ENCODE assay signal across 8 cellular contexts in the genomic region with DNA sequence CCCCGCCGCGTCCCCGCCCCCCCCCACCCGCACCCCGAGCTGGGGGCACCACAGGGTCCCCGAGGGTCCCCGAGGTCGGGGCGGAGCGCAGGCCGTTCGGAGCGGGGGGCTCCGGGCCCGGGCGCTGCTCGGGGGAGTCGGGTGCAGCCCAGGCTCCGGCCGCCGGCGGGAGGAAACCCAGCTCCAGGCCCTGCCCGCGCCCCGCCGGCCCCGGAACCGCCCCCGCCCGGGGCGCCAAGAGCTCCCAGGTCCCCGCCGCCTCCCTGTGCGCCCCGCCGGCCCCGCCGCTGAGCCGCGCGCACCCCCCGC. TPM values are rescaled to one million over a fixed set of nuclear protein-coding genes. Genes with fewer than 3 reads are reported as not detected.
A peak's percentile ranks its signal among the peaks of the same experiment; 100 is the strongest.
DNase-seq lines count a peak whose midpoint lies in the region; ATAC-seq and TF ChIP-seq lines count a peak whose summit lies in the region.

No MANE protein-coding gene starts in this region.

- no peak for TF ChIP-seq POLR2A in right lobe of liver (IDR thresholded peaks at IDR 0.05)
- no peak for TF ChIP-seq POLR2A in vagina (IDR thresholded peaks at IDR 0.05)

- DNase-seq in heart right ventricle (no peak), Right ventricle myocardium inferior (ENCODE audit: missing footprints) (no peak), SK-N-MC (ENCODE audit: low read depth, low spot score) (no peak), right lobe of liver (no peak), vagina (ENCODE audit: extremely low spot score in 2 of 2) (no peak), NCI-H510A treated with DMSO at 0.1 percent for 48 hours (lab: John Stamatoyannopoulos, UW) (no peak), dedifferentiated amniotic fluid mesenchymal stem cell (ENCODE audit: extremely low spot score) (no peak), NCI-H1417 treated with DMSO at 0.1 percent for 48 hours (lab: John Stamatoyannopoulos, UW) (no peak)

- WGBS in heart right ventricle, 2 donors = 0 to 1% methylated on average over 8 to 40 of the region's 43 CpGs
- 0% methylated on average over 4 of the region's 43 CpGs for WGBS in right lobe of liver (ENCODE audit: insufficient coverage, low coverage, low lambda C conversion rate, missing lambda C conversion rate)

- peaks cover 3 to 41% (median 12%) of the 10 kb centered on the region in 9 donors for H3K4me1 ChIP-seq in heart right ventricle
- H3K4me1 ChIP-seq in right lobe of liver = peaks cover 0 to 6% (median 2%) of the 10 kb centered on the region in 4 donors
- peaks cover 9% of the 10 kb centered on the region for H3K4me1 ChIP-seq in vagina

- intact Hi-C loops in heart right ventricle (cut with DNase I) (loop anchor here in 9 of 10 donors (2.0 to 5.0 kb wide), 8 partner anchors 35 to 243 kb away; a partner anchor contains a TSS), Right ventricle myocardium inferior (cut with DNase I) (loop anchor here (2.0 kb wide), 3 partner anchors 53 to 243 kb away; no protein-coding TSS in a partner anchor), right lobe of liver (cut with DNase I) (no loop called here), vagina (cut with DNase I) (no loop called here)

- H3K4me3 ChIP-seq in heart right ventricle = peak overlapping the region; percentile 45 to 60 (median 54)
- H3K4me3 ChIP-seq in SK-N-MC = peak overlapping the region; percentile 80
- H3K4me3 ChIP-seq in right lobe of liver = peak overlapping the region; percentile 54 to 64 (median 60)
- peak overlapping the region; percentile 54 to 69 for H3K4me3 ChIP-seq in vagina

- H3K9ac ChIP-seq in SK-N-MC (ENCODE audit: insufficient read length) = no peak overlapping the region

- ATAC-seq in heart right ventricle = peak in 2 of 8 donors; percentile 2 to 40
- ATAC-seq in Right ventricle myocardium inferior = no peak
- no peak for ATAC-seq in right lobe of liver

- H3K27me3 ChIP-seq in heart right ventricle (peaks cover 0 to 30% (median 4%) of the 10 kb centered on the region in 7 donors), right lobe of liver (no peaks in the 10 kb centered on the region), vagina (no peaks in the 10 kb centered on the region)

- H3K9me3 ChIP-seq in heart right ventricle (peaks cover 0 to 4% (median 0%) of the 10 kb centered on the region in 11 donors), SK-N-MC (ENCODE audit: low read depth, low read length) (no peaks in the 10 kb centered on the region), right lobe of liver (no peaks in the 10 kb centered on the region), vagina (no peaks in the 10 kb centered on the region)

- no peak for TF ChIP-seq CTCF in heart right ventricle (IDR thresholded peaks at IDR 0.05)
- no peak for TF ChIP-seq CTCF in right lobe of liver (IDR thresholded peaks at IDR 0.05)
- no peak for TF ChIP-seq CTCF in vagina (IDR thresholded peaks at IDR 0.05)

- H3K36me3 ChIP-seq in heart right ventricle (no peaks in the 10 kb centered on the region), SK-N-MC (ENCODE audit: insufficient read depth, low read length) (no peaks in the 10 kb centered on the region), right lobe of liver (no peaks in the 10 kb centered on the region), vagina (no peaks in the 10 kb centered on the region)

- H3K27ac ChIP-seq in heart right ventricle (peak overlapping the region; percentile 79 to 94 (median 90)), SK-N-MC (no peak overlapping the region), right lobe of liver (peak overlapping the region; percentile 34 to 74 (median 67)), vagina (peak overlapping the region; percentile 53)

RNA-seq across cellular contexts. Expression of gene RPH3AL, which starts 33.2 kb away (rescaled TPM):
- total RNA-seq in heart right ventricle (10 to 100 TPM in 1 of 10 donors, 1 to 10 TPM in 9; 3.6 to 11.1 (median 6.2) TPM), Right ventricle myocardium inferior (3.6 TPM), right lobe of liver (10 to 100 TPM; 17.6 to 74.0 (median 25.7) TPM), vagina (43.5 TPM)
- polyA plus RNA-seq in heart right ventricle = 1 to 10 TPM; 4.5 to 6.4 TPM

RNA-seq across cellular contexts. Expression of gene RFLNB, which starts 59.9 kb away (rescaled TPM):
- 10 to 100 TPM in 8 of 10 donors, 1 to 10 TPM in 2; 7.0 to 29.1 (median 12.0) TPM for total RNA-seq in heart right ventricle
- polyA plus RNA-seq in heart right ventricle = 10 to 100 TPM; 12.6 to 14.9 TPM
- 23.0 TPM for total RNA-seq in Right ventricle myocardium inferior
- total RNA-seq in right lobe of liver = 1 to 10 TPM; 1.4 to 7.3 (median 4.1) TPM
- total RNA-seq in vagina = 12.5 TPM

Comparison
In these comparisons a context has a peak if more than half of its experiments do, and no peak if none do; other contexts are left out.
1. intact Hi-C loops: an anchor here in heart right ventricle (2.0 to 5.0 kb wide) and Right ventricle myocardium inferior (2.0 kb wide); none called in right lobe of liver and vagina.